Comparison of ENCODE assay signal across 30 cellular contexts in genomic region chr2:142722569-142722968, GRCh38.
DNase-seq lines count a peak whose midpoint lies in the region; FAIRE-seq and TF ChIP-seq lines count a peak whose summit lies in the region.
"Had no signal": no experiment of that assay in that cellular context is flagged by ENCODE, and none has a peak within 500 bp of the region (broad histone marks: within the 10 kb centered on the region; RNA-seq: fewer than 3 reads in every experiment).

No MANE protein-coding gene starts in this region.

- no peak for TF ChIP-seq CTCF in astrocyte (IDR thresholded peaks at IDR 0.05; ENCODE audit: insufficient read depth, low read depth, low read length)

- no peak overlapping the region for H3K4me2 ChIP-seq in astrocyte (ENCODE audit: low read length)
- H3K4me2 ChIP-seq: KMS-11 had no signal

- no peak overlapping the region for H3K27ac Mint-ChIP-seq in astrocyte (ENCODE audit: unreplicated experiment)
- H3K27ac Mint-ChIP-seq: activated CD4-positive, alpha-beta T cell treated with anti-CD3 and anti-CD28 coated beads, Interleukin-2, amount 10 ng/mL, durations not matched to agents 24 days and 14 days; activated naive CD8-positive, alpha-beta T cell treated with anti-CD3 and anti-CD28 coated beads, Interleukin-2, amount 10 ng/mL, durations not matched to agents 7 days and 5 days; activated T-cell treated with anti-CD3 and anti-CD28 coated beads, Interleukin-2, amount 50 U/mL, for 24 hours; WTC11 had no signal

- no peaks in the 10 kb centered on the region for H3K27me3 Mint-ChIP-seq in astrocyte (ENCODE audit: low read depth, unreplicated experiment)
- H3K27me3 Mint-ChIP-seq: activated CD4-positive, alpha-beta T cell treated with anti-CD3 and anti-CD28 coated beads, Interleukin-2, amount 10 ng/mL, durations not matched to agents 24 days and 14 days; activated naive CD8-positive, alpha-beta T cell treated with anti-CD3 and anti-CD28 coated beads, Interleukin-2, amount 10 ng/mL, durations not matched to agents 7 days and 5 days; activated T-cell treated with anti-CD3 and anti-CD28 coated beads, Interleukin-2, amount 50 U/mL, for 24 hours had no signal

- H3K36me3 ChIP-seq in astrocyte (ENCODE audit: insufficient read depth, low read length), result no peaks in the 10 kb centered on the region
- H3K36me3 ChIP-seq: esophagus muscularis mucosa, left lung, right lobe of liver, spleen, tibial artery, vagina had no signal

- no peak overlapping the region for H3K4me3 ChIP-seq in astrocyte (ENCODE audit: insufficient read depth, low read depth, low read length)
- H3K4me3 ChIP-seq: body of pancreas, esophagus muscularis mucosa, left lung, right lobe of liver, SK-N-MC, spleen, tibial artery, vagina had no signal

- no peaks in the 10 kb centered on the region for H3K4me1 ChIP-seq in astrocyte (ENCODE audit: insufficient read depth, low read length)
- H3K4me1 ChIP-seq: body of pancreas, esophagus muscularis mucosa, left lung, right lobe of liver, spleen, vagina had no signal

- POLR2A ChIA-PET in HEK293T (lab: Yijun Ruan, JAX), result no interaction called here

- H3K9ac ChIP-seq in astrocyte (ENCODE audit: low read length), result no peak overlapping the region
- H3K9ac ChIP-seq: KMS-11 had no signal

- H2AFZ ChIP-seq in astrocyte (ENCODE audit: low read depth, low read length), result no peak overlapping the region

- CTCF ChIA-PET in HEK293T (lab: Yijun Ruan, JAX), result no interaction called here

- H3K79me2 ChIP-seq in astrocyte (ENCODE audit: insufficient read depth, low read length), result no peaks in the 10 kb centered on the region

- no peaks in the 10 kb centered on the region for H3K4me1 Mint-ChIP-seq in astrocyte (ENCODE audit: low read depth, unreplicated experiment)
- H3K4me1 Mint-ChIP-seq: activated CD4-positive, alpha-beta T cell treated with anti-CD3 and anti-CD28 coated beads, Interleukin-2, amount 10 ng/mL, durations not matched to agents 24 days and 14 days; activated naive CD8-positive, alpha-beta T cell treated with anti-CD3 and anti-CD28 coated beads, Interleukin-2, amount 10 ng/mL, durations not matched to agents 7 days and 5 days had no signal

- no peaks in the 10 kb centered on the region for H3K9me3 Mint-ChIP-seq in astrocyte (ENCODE audit: unreplicated experiment)
- H3K9me3 Mint-ChIP-seq: activated CD4-positive, alpha-beta T cell treated with anti-CD3 and anti-CD28 coated beads, Interleukin-2, amount 10 ng/mL, durations not matched to agents 24 days and 14 days; activated naive CD8-positive, alpha-beta T cell treated with anti-CD3 and anti-CD28 coated beads, Interleukin-2, amount 10 ng/mL, durations not matched to agents 7 days and 5 days had no signal

- FAIRE-seq in astrocyte (lab: Jason Lieb, UNC), result no peak
- FAIRE-seq: islet of Langerhans had no signal

- DNase-seq in EL (peak; percentile 16), astrocyte (ENCODE audit: low read depth) (peak; percentile 62), fibroblast of peridontal ligament (ENCODE audit: extremely low read depth) (peak; percentile 89), stromal cell of bone marrow (ENCODE audit: low read depth) (peak; percentile 28), HEK293T (ENCODE audit: extremely low spot score) (no peak), activated T-cell treated with anti-CD3 and anti-CD28 coated beads for 4 hours (no peak)
- DNase-seq in activated T-cell treated with anti-CD3 and anti-CD28 coated beads, Interleukin-2, amount 50 U/mL, for 1 hour, result no peak
- DNase-seq: activated CD4-positive, alpha-beta T cell treated with anti-CD3 and anti-CD28 coated beads, Interleukin-2, amount 10 ng/mL, durations not matched to agents 24 days and 14 days; activated gamma-delta T cell; activated naive CD8-positive, alpha-beta T cell treated with anti-CD3 and anti-CD28 coated beads, Interleukin-2, amount 10 ng/mL, durations not matched to agents 7 days and 5 days; activated T-cell treated with anti-CD3 and anti-CD28 coated beads, Interleukin-2, amount 50 U/mL, for 24 hours; body of pancreas; Calu3; DMS79 treated with DMSO at 0.1 percent for 48 hours; GOT3; left lung; NCI-H1417 treated with DMSO at 0.1 percent for 48 hours; NCI-H2081; NCI-H526; NK-92 treated with Interleukin-12 subunit alpha and Interleukin-12 subunit beta, amount 100 ng/mL, for 24 hours; right lobe of liver; spleen; T-helper 1 cell; tibial artery had no signal

- H3K36me3 Mint-ChIP-seq in astrocyte (ENCODE audit: low read depth, unreplicated experiment), result no peaks in the 10 kb centered on the region
- H3K36me3 Mint-ChIP-seq: activated naive CD8-positive, alpha-beta T cell treated with anti-CD3 and anti-CD28 coated beads, Interleukin-2, amount 10 ng/mL, durations not matched to agents 7 days and 5 days had no signal

- H3K4me3 Mint-ChIP-seq in astrocyte (ENCODE audit: unreplicated experiment), result no peak overlapping the region
- H3K4me3 Mint-ChIP-seq: activated CD4-positive, alpha-beta T cell treated with anti-CD3 and anti-CD28 coated beads, Interleukin-2, amount 10 ng/mL, durations not matched to agents 24 days and 14 days; activated naive CD8-positive, alpha-beta T cell treated with anti-CD3 and anti-CD28 coated beads, Interleukin-2, amount 10 ng/mL, durations not matched to agents 7 days and 5 days; activated T-cell treated with anti-CD3 and anti-CD28 coated beads, Interleukin-2, amount 50 U/mL, for 24 hours; WTC11 had no signal

- no peaks in the 10 kb centered on the region for H3K9me3 ChIP-seq in astrocyte (ENCODE audit: insufficient read depth, low read depth, low read length)
- H3K9me3 ChIP-seq: body of pancreas, left lung, right lobe of liver, tibial artery, vagina had no signal

- H3K27ac ChIP-seq in astrocyte (ENCODE audit: low read depth, low read length), result no peak overlapping the region
- H3K27ac ChIP-seq: body of pancreas, esophagus muscularis mucosa, KMS-11, left lung, right lobe of liver, SK-N-MC, spleen, tibial artery, vagina had no signal

- no peaks in the 10 kb centered on the region for H4K20me1 ChIP-seq in astrocyte (ENCODE audit: insufficient read depth, low read length)

- H3K27me3 ChIP-seq in astrocyte (ENCODE audit: insufficient read depth, low read length), result no peaks in the 10 kb centered on the region
- H3K27me3 ChIP-seq: body of pancreas, esophagus muscularis mucosa, left lung, right lobe of liver, spleen, tibial artery, vagina had no signal

TF ChIP-seq in HEK293T, 16 proteins besides CTCF, POLR2A, EP300 and RAD21:
- TF ChIP-seq HDGF (IDR thresholded peaks at IDR 0.05; ENCODE audit: borderline replicate concordance), result no peak
- TF ChIP-seq L3MBTL2 (conservative IDR thresholded peaks at IDR 0.05), result no peak
- no peak for TF ChIP-seq BHLHE40 (IDR thresholded peaks at IDR 0.05; ENCODE audit: borderline replicate concordance)
- no peak for TF ChIP-seq ZNF384 (IDR thresholded peaks at IDR 0.05)
- no peak for TF ChIP-seq FOXK2 (IDR thresholded peaks at IDR 0.05)
- no peak for TF ChIP-seq ELF4 (IDR thresholded peaks at IDR 0.05)
- no peak for TF ChIP-seq ARNT (IDR thresholded peaks at IDR 0.05)
- no peak for TF ChIP-seq SUZ12 (IDR thresholded peaks at IDR 0.05)
- TF ChIP-seq LEF1 (IDR thresholded peaks at IDR 0.05; ENCODE audit: borderline replicate concordance), result no peak
- no peak for TF ChIP-seq FOXM1 (IDR thresholded peaks at IDR 0.05; ENCODE audit: borderline replicate concordance)
- no peak for TF ChIP-seq CTBP1 (IDR thresholded peaks at IDR 0.05; ENCODE audit: borderline replicate concordance)
- no peak for TF ChIP-seq PKNOX1 (IDR thresholded peaks at IDR 0.05)
- TF ChIP-seq TARDBP (IDR thresholded peaks at IDR 0.05), result no peak
- TF ChIP-seq NFRKB (IDR thresholded peaks at IDR 0.05), result no peak
- TF ChIP-seq SP1 (IDR thresholded peaks at IDR 0.05), result no peak
- TF ChIP-seq FOXA1 (IDR thresholded peaks at IDR 0.05), result no peak

Comparison
In these comparisons a context has a peak if more than half of its experiments do, and no peak if none do; other contexts are left out.
1. DNase-seq: peak in EL (single experiment), astrocyte (single experiment), fibroblast of peridontal ligament (single experiment) and stromal cell of bone marrow (single experiment); none in activated T-cell treated with anti-CD3 and anti-CD28 coated beads, Interleukin-2, amount 50 U/mL, for 1 hour (single experiment), HEK293T (single experiment) and activated T-cell treated with anti-CD3 and anti-CD28 coated beads for 4 hours (single experiment).